Comparison of ENCODE assay signal across 10 cellular contexts in genomic region chr15:65532738-65533051, GRCh38. TPM values are rescaled to one million over a fixed set of nuclear protein-coding genes. Genes with fewer than 3 reads are reported as not detected.
DNase-seq lines count a peak whose midpoint lies in the region; ATAC-seq, FAIRE-seq and TF ChIP-seq lines count a peak whose summit lies in the region.
"Had no signal": no experiment of that assay in that cellular context is flagged by ENCODE, and none has a peak within 500 bp of the region (broad histone marks: within the 10 kb centered on the region; RNA-seq: fewer than 3 reads in every experiment).

No MANE protein-coding gene starts in this region.

- FAIRE-seq in HepG2 (lab: Jason Lieb, UNC) = no peak

- CTCF ChIA-PET in HepG2 (lab: Yijun Ruan, JAX; ENCODE audit: low intra/inter-chr PET ratio, low total read pairs) = interaction anchor here (2.5 kb wide), 1 partner anchor 15 kb away, joined by 11 read pairs; the partner anchor contains the start of gene DPP8

- peak overlapping the region in 4 of 5 donors; percentile 29 to 79 (median 43) for H3K27ac ChIP-seq in adrenal gland
- peak overlapping the region; percentile 90 for H3K27ac ChIP-seq in HepG2 (ENCODE audit: extremely low read length, insufficient read depth, low read length)

- POLR2A ChIA-PET in HepG2 (lab: Yijun Ruan, JAX) = interaction anchor here (1.0 kb wide), 3 partner anchors 16 to 228 kb away, joined by 5 read pairs; partner anchors contain the start of genes INTS14 and RNU5B-1

- BruUV-seq in HepG2 (replicated peaks; lab: Mats Ljungman, UMichigan) = no TSS peak

- H3K27me3 ChIP-seq in adrenal gland (no peaks in the 10 kb centered on the region), HepG2 (ENCODE audit: control insufficient read depth in 1 of 2, insufficient read depth in 2 of 2, low read length in 2 of 2) (no peaks in the 10 kb centered on the region)

- ATAC-seq in HepG2 (peak; percentile 27), GM21515 (IDR thresholded peaks at IDR 0.05; ENCODE audit: unreplicated experiment) (no peak), HG02870 (IDR thresholded peaks at IDR 0.05; ENCODE audit: unreplicated experiment) (no peak)

- no peak overlapping the region for H3K9ac ChIP-seq in HepG2 (ENCODE audit: insufficient read depth, low read depth, low read length)

- peaks cover 0 to 5% (median 1%) of the 10 kb centered on the region in 3 donors for H3K27me3 Mint-ChIP-seq in CD14-positive monocyte (ENCODE audit: low read depth in 3 of 3)

- DNase-seq in AG10803 (ENCODE audit: low read depth) (peak; percentile 40), HT-29 (ENCODE audit: low spot score) (peak; percentile 30), adrenal gland (peak in 1 of 7 donors; percentile 15), HepG2 (ENCODE audit: low spot score) (peak; percentile 79), CD14-positive monocyte (ENCODE audit: low spot score) (no peak), retina (no peak)
- DNase-seq: NCI-H1092 treated with DMSO at 0.1 percent for 48 hours, SIG-M5 had no signal

- H3K9me3 ChIP-seq in adrenal gland (replicated peaks in 1 of 3) (no peaks in the 10 kb centered on the region), HepG2 (ENCODE audit: low read length) (no peaks in the 10 kb centered on the region)

- H3K36me3 ChIP-seq in adrenal gland (replicated peaks in 1 of 2) (no peaks in the 10 kb centered on the region), HepG2 (replicated peaks in 1 of 2; ENCODE audit: control insufficient read depth in 1 of 2, insufficient read depth in 2 of 2, low read length in 2 of 2) (peaks cover 0 to 4% of the 10 kb centered on the region in 2 experiments; a peak in 2 of 5 replicates)

- peaks cover 17% of the 10 kb centered on the region; the same call in 1 of the 2 replicates for H4K20me1 ChIP-seq in HepG2 (ENCODE audit: insufficient read depth, low read length)

- H3K4me1 ChIP-seq in adrenal gland (replicated peaks in 1 of 2) = peaks cover 23 to 27% of the 10 kb centered on the region in 2 donors
- H3K4me1 ChIP-seq in HepG2 (ENCODE audit: insufficient read depth, low read length) = peaks cover 61% of the 10 kb centered on the region

- no peak overlapping the region for H3K4me3 Mint-ChIP-seq in CD14-positive monocyte

- H2AFZ ChIP-seq in HepG2 (ENCODE audit: low read length) = no peak overlapping the region

- H3K79me2 ChIP-seq in HepG2 (ENCODE audit: insufficient read depth, low read length) = peaks cover 64% of the 10 kb centered on the region

- H3K27ac Mint-ChIP-seq in CD14-positive monocyte = no peak overlapping the region

- no peaks in the 10 kb centered on the region for H3K9me3 Mint-ChIP-seq in CD14-positive monocyte

- H3K4me3 ChIP-seq in AG10803 (ENCODE audit: low read length) = no peak overlapping the region
- H3K4me3 ChIP-seq in adrenal gland = no peak overlapping the region
- peak overlapping the region in 1 of 3 experiments; percentile 17; a peak in 1 of 6 replicates for H3K4me3 ChIP-seq in HepG2 (replicated peaks in 1 of 3; ENCODE audit: insufficient read depth in 1 of 3, low read depth in 2 of 3, low read length in 3 of 3)

- in situ Hi-C loops in HepG2 (cut with HindIII; ENCODE audit: extremely low pct_ligation_motif_present, low pct_unique_long_range_greater_than_20kb) = no loop called here

- intact Hi-C loops in adrenal gland (cut with DNase I) = no loop called here
- intact Hi-C loops in HepG2 (cut with micrococcal nuclease; ENCODE audit: unreplicated experiment) = loop anchor here (2.0 kb wide), 1 partner anchor 16 kb away; the partner anchor contains the start of gene DPP8
- intact Hi-C loops in CD14-positive monocyte (cut with micrococcal nuclease) = no loop called here

- no peak for TF ChIP-seq RAD21 in HepG2 (CRISPR knock-in tag; IDR thresholded peaks at IDR 0.05)

- TF ChIP-seq POLR2A in adrenal gland (IDR thresholded peaks at IDR 0.05) = no peak
- no peak for TF ChIP-seq POLR2A in HepG2 (IDR thresholded peaks at IDR 0.05; ENCODE audit: insufficient read depth in 1 of 2, low read depth in 2 of 2, low read length in 2 of 2)

- H3K4me1 Mint-ChIP-seq in CD14-positive monocyte = peaks cover 8% of the 10 kb centered on the region

- TF ChIP-seq EP300 in HepG2 (IDR thresholded peaks at IDR 0.05; ENCODE audit: low read depth in 2 of 2, low read length in 2 of 2) (0 out of 4 replicates have a peak, but pooled peaks of 1 of the 2 experiments have one; percentile 34), HepG2 (CRISPR knock-in tag; IDR thresholded peaks at IDR 0.05; ENCODE audit: borderline replicate concordance) (no peak)

- TF ChIP-seq CTCF in AG10803 (conservative IDR thresholded peaks at IDR 0.05; ENCODE audit: low read length) (no peak), adrenal gland (IDR thresholded peaks at IDR 0.05) (no peak), HepG2 (CRISPR knock-in tag; IDR thresholded peaks at IDR 0.05) (no peak), CD14-positive monocyte (IDR thresholded peaks at IDR 0.05) (no peak)

- peak overlapping the region; percentile 90 for H3K4me2 ChIP-seq in HepG2 (ENCODE audit: low read depth, low read length)

- 38 to 60% (median 50%) methylated on average over 1 of the region's 1 CpG for WGBS in adrenal gland, 4 donors
- 12% methylated on average over 1 of the region's 1 CpG for whole genome bisulfite sequencing in HepG2 (ENCODE audit: low lambda C conversion rate)

- peaks cover 0 to 2% of the 10 kb centered on the region in 2 donors for H3K36me3 Mint-ChIP-seq in CD14-positive monocyte

TF ChIP-seq in HepG2, 621 proteins besides CTCF, POLR2A, EP300 and RAD21 (continues in another document):
- TF ChIP-seq DPF2 (CRISPR knock-in tag; IDR thresholded peaks at IDR 0.05; ENCODE audit: borderline replicate concordance, low read depth) = 0 out of 2 replicates have a peak, but pooled peaks have one; percentile 30
- no peak for TF ChIP-seq TBX2 (CRISPR knock-in tag; IDR thresholded peaks at IDR 0.05; ENCODE audit: borderline replicate concordance)
- TF ChIP-seq SMAD3 (CRISPR knock-in tag; IDR thresholded peaks at IDR 0.05) = peak; percentile 18; the same call in 1 of the 2 replicates
- TF ChIP-seq FOXA3 (CRISPR knock-in tag; IDR thresholded peaks at IDR 0.05) = peak; percentile 89

RNA-seq across cellular contexts. Expression of gene HACD3, which starts 2.4 kb away (rescaled TPM):
- 77.9 and 82.4 TPM in 2 replicates for total RNA-seq in HT-29 (2014; rRNA removed; shearing (Covaris generic))
- 100 to 1,000 TPM in 6 of 8 donors, 10 to 100 TPM in 2; 95.9 to 142 (median 119) TPM for total RNA-seq in adrenal gland
- polyA plus RNA-seq in adrenal gland = 100 to 1,000 TPM in 1 of 3 donors, 10 to 100 TPM in 2; 13.8 to 217 (median 14.8) TPM
- total RNA-seq in HepG2 (2016; rRNA removed; fragmentation: Illumina TruSeq; extraction: Trizol) = 108 and 161 TPM in 2 replicates
- total RNA-seq in HepG2 (2016; cell fraction: cytosol; rRNA removed; fragmentation: Illumina TruSeq; extraction: Trizol; ENCODE audit: low read depth) = 13.4 and 13.9 TPM in 2 replicates
- 111 and 164 TPM in 2 replicates for total RNA-seq in HepG2 (2016; cell fraction: insoluble cytoplasmic fraction; rRNA removed; fragmentation: Illumina TruSeq; extraction: Trizol)
- 45.2 and 51.9 TPM in 2 replicates for total RNA-seq in HepG2 (2016; cell fraction: membrane; rRNA removed; fragmentation: Illumina TruSeq; extraction: Trizol)
- total RNA-seq in HepG2 (2016; cell fraction: nucleus; rRNA removed; fragmentation: Illumina TruSeq; extraction: Trizol) = 114 and 134 TPM in 2 replicates
- polyA plus RNA-seq in HepG2 (2011; rRNA removed) = 71.5 and 73.6 TPM in 2 replicates
- polyA plus RNA-seq in HepG2 (2011; cell fraction: cytosol; rRNA removed) = 49.0 and 79.5 TPM in 2 replicates
- polyA plus RNA-seq in HepG2 (2011; cell fraction: nucleus; rRNA removed) = 13.2 and 18.7 TPM in 2 replicates
- polyA plus RNA-seq in HepG2 (2012) = 93.0 and 111 TPM in 2 replicates
- 10.0 and 10.2 TPM in 2 replicates for polyA plus RNA-seq in HepG2 (2016; cell fraction: cytosol; fragmentation: Illumina TruSeq; extraction: Trizol; ENCODE audit: low read depth)
- polyA plus RNA-seq in HepG2 (2016; cell fraction: insoluble cytoplasmic fraction; fragmentation: Illumina TruSeq; extraction: Trizol; ENCODE audit: low read depth) = 78.4 and 81.1 TPM in 2 replicates
- polyA plus RNA-seq in HepG2 (2016; cell fraction: membrane; fragmentation: Illumina TruSeq; extraction: Trizol; ENCODE audit: low read depth) = 21.7 and 24.2 TPM in 2 replicates
- 124 TPM in 2 replicates for polyA plus RNA-seq in HepG2 (2016; cell fraction: nucleus; fragmentation: Illumina TruSeq; extraction: Trizol; ENCODE audit: insufficient read depth, low read depth)
- 84.1 and 114 TPM in 2 replicates for polyA minus RNA-seq in HepG2 (2011; rRNA and poly(A)+ RNA removed; ENCODE audit: low replicate concordance)
- polyA minus RNA-seq in HepG2 (2011; cell fraction: cytosol; rRNA and poly(A)+ RNA removed) = 61.3 and 74.8 TPM in 2 replicates
- polyA minus RNA-seq in HepG2 (2011; cell fraction: nucleus; rRNA and poly(A)+ RNA removed) = 39.7 and 52.5 TPM in 2 replicates
- polyA plus RNA-seq in CD14-positive monocyte = 10 to 100 TPM; 10.8 to 12.1 TPM

RNA-seq across cellular contexts. Expression of gene DPP8, which starts 15.2 kb away (rescaled TPM):
- total RNA-seq in HT-29 (2014; rRNA removed; shearing (Covaris generic)) = 28.0 and 34.3 TPM in 2 replicates
- total RNA-seq in adrenal gland = 100 to 1,000 TPM in 1 of 8 donors, 10 to 100 TPM in 7; 31.7 to 101 (median 42.5) TPM
- 10 to 100 TPM in 2 of 3 donors, 1 to 10 TPM in 1; 5.7 to 26.8 (median 13.3) TPM for polyA plus RNA-seq in adrenal gland
- 26.3 and 34.8 TPM in 2 replicates for total RNA-seq in HepG2 (2016; rRNA removed; fragmentation: Illumina TruSeq; extraction: Trizol)
- 23.0 and 25.9 TPM in 2 replicates for total RNA-seq in HepG2 (2016; cell fraction: cytosol; rRNA removed; fragmentation: Illumina TruSeq; extraction: Trizol; ENCODE audit: low read depth)
- total RNA-seq in HepG2 (2016; cell fraction: insoluble cytoplasmic fraction; rRNA removed; fragmentation: Illumina TruSeq; extraction: Trizol) = 26.4 and 32.7 TPM in 2 replicates
- total RNA-seq in HepG2 (2016; cell fraction: membrane; rRNA removed; fragmentation: Illumina TruSeq; extraction: Trizol) = 20.1 and 21.7 TPM in 2 replicates
- 23.4 and 30.5 TPM in 2 replicates for total RNA-seq in HepG2 (2016; cell fraction: nucleus; rRNA removed; fragmentation: Illumina TruSeq; extraction: Trizol)
- 13.5 and 18.0 TPM in 2 replicates for polyA plus RNA-seq in HepG2 (2011; rRNA removed)
- 9.2 and 11.8 TPM in 2 replicates for polyA plus RNA-seq in HepG2 (2011; cell fraction: cytosol; rRNA removed)
- 9.5 and 12.0 TPM in 2 replicates for polyA plus RNA-seq in HepG2 (2011; cell fraction: nucleus; rRNA removed)
- polyA plus RNA-seq in HepG2 (2012) = 15.2 and 16.0 TPM in 2 replicates
- polyA plus RNA-seq in HepG2 (2016; cell fraction: cytosol; fragmentation: Illumina TruSeq; extraction: Trizol; ENCODE audit: low read depth) = 7.7 and 8.5 TPM in 2 replicates
- polyA plus RNA-seq in HepG2 (2016; cell fraction: insoluble cytoplasmic fraction; fragmentation: Illumina TruSeq; extraction: Trizol; ENCODE audit: low read depth) = 18.8 and 20.8 TPM in 2 replicates
- 6.8 and 8.8 TPM in 2 replicates for polyA plus RNA-seq in HepG2 (2016; cell fraction: membrane; fragmentation: Illumina TruSeq; extraction: Trizol; ENCODE audit: low read depth)
- polyA plus RNA-seq in HepG2 (2016; cell fraction: nucleus; fragmentation: Illumina TruSeq; extraction: Trizol; ENCODE audit: insufficient read depth, low read depth) = 17.3 and 23.0 TPM in 2 replicates
- polyA minus RNA-seq in HepG2 (2011; rRNA and poly(A)+ RNA removed; ENCODE audit: low replicate concordance) = 18.4 and 28.2 TPM in 2 replicates
- polyA minus RNA-seq in HepG2 (2011; cell fraction: cytosol; rRNA and poly(A)+ RNA removed) = 22.0 and 23.1 TPM in 2 replicates
- 62.6 and 67.9 TPM in 2 replicates for polyA minus RNA-seq in HepG2 (2011; cell fraction: nucleus; rRNA and poly(A)+ RNA removed)
- 10 to 100 TPM; 38.7 to 48.3 TPM for polyA plus RNA-seq in CD14-positive monocyte

Comparison
In these comparisons a context has a peak if more than half of its experiments do, and no peak if none do; other contexts are left out.
1. DNase-seq: peak in AG10803 (single experiment), HT-29 (single experiment) and HepG2 (single experiment); none in CD14-positive monocyte (single experiment) and retina (single experiment).